Comparison of ENCODE assay signal across 2 cellular contexts in genomic region chr14:68254669-68255527, GRCh38.
A peak's percentile ranks its signal among the peaks of the same experiment; 100 is the strongest.
TF ChIP-seq lines count a peak whose summit lies in the region.

No MANE protein-coding gene starts in this region.

TF ChIP-seq in HCT116, 20 proteins besides CTCF, POLR2A, EP300 and RAD21 (continued from another document):
- TF ChIP-seq ZBTB33 (IDR thresholded peaks at IDR 0.05; ENCODE audit: extremely low read depth, insufficient replicate concordance, low read length) (no peak), SRF (IDR thresholded peaks at IDR 0.05; ENCODE audit: low read depth) (no peak), CBX3 (IDR thresholded peaks at IDR 0.05; ENCODE audit: low read depth) (no peak), POLR2AphosphoS5 (IDR thresholded peaks at IDR 0.05; ENCODE audit: low read depth, low read length) (no peak), CEBPB (IDR thresholded peaks at IDR 0.05; ENCODE audit: low read depth) (no peak), JUND (IDR thresholded peaks at IDR 0.05) (no peak), ZFX (IDR thresholded peaks at IDR 0.05) (no peak), TCF7L2 (IDR thresholded peaks at IDR 0.05; ENCODE audit: borderline replicate concordance, extremely low read depth, insufficient read depth, insufficient read length) (no peak), FOSL1 (IDR thresholded peaks at IDR 0.05; ENCODE audit: low read depth) (no peak), EZH2 (IDR thresholded peaks at IDR 0.05) (no peak), ELF1 (IDR thresholded peaks at IDR 0.05; ENCODE audit: borderline replicate concordance, low read depth) (no peak), SIN3A (IDR thresholded peaks at IDR 0.05; ENCODE audit: low read depth) (no peak), EZH2phosphoT487 (IDR thresholded peaks at IDR 0.05; ENCODE audit: borderline replicate concordance) (no peak), EGR1 (IDR thresholded peaks at IDR 0.05; ENCODE audit: low read depth) (no peak), ATF3 (IDR thresholded peaks at IDR 0.05) (no peak), REST (IDR thresholded peaks at IDR 0.05; ENCODE audit: low read depth) (no peak), ZNF274 (IDR thresholded peaks at IDR 0.05; ENCODE audit: low read depth, low read length) (no peak), SP1 (IDR thresholded peaks at IDR 0.05; ENCODE audit: low read depth) (no peak)

TF ChIP-seq in K562, 482 proteins besides CTCF, POLR2A, EP300 and RAD21 (continued from another document):
- TF ChIP-seq ZNF512 (tag; IDR thresholded peaks at IDR 0.05) = peak; percentile 52
